Comparison of ENCODE assay signal across 1 cellular context in genomic region chr16:29881050-29881449, GRCh38.
TF ChIP-seq lines count a peak whose summit lies in the region.

No MANE protein-coding gene starts in this region.

TF ChIP-seq in K562, 482 proteins besides CTCF, POLR2A, EP300 and RAD21:
- TF ChIP-seq MXD1 (CRISPR knock-in tag; IDR thresholded peaks at IDR 0.05; ENCODE audit: borderline replicate concordance, poor library complexity, severe bottlenecking): no peak
- no peak for TF ChIP-seq SAP30 (IDR thresholded peaks at IDR 0.05; ENCODE audit: borderline replicate concordance, insufficient read depth, low read depth, low read length, poor library complexity, severe bottlenecking)
- TF ChIP-seq TAF7 (tag; IDR thresholded peaks at IDR 0.05): no peak
- TF ChIP-seq SREBF2 (CRISPR knock-in tag; IDR thresholded peaks at IDR 0.05): no peak
- peak; percentile 46; the same call in 1 of the 2 replicates for TF ChIP-seq ESRRA (IDR thresholded peaks at IDR 0.05; ENCODE audit: borderline replicate concordance, low read depth)
TF ChIP-seq in K562: peak in this region for 1.
